Comparison of ENCODE assay signal across 8 cellular contexts in the genomic region with DNA sequence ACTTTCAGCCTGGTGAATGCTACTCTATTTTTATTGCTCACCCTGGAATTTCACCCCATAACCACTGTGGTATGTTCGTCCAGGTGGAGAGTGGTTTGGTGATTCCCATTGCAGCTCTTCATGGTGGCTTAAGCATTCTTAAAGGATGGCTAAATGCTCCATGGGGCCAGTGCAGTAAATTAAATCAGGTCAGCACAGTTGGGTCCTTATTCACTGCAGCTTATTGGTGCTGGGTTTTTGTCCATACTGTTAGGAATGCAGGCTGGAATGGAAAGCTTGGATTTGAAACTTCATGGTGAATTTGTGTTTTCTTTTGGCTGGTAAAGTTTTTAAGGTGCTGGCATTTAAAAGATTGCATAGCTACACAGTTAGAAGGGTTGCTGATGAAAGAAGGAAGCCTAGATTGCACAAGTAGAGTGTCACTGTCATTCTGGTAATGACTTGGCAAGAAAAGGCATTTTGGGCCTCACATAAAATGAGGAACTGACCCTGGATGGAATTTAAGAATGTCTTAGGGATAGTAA. TPM values are rescaled to one million over a fixed set of nuclear protein-coding genes. Genes with fewer than 3 reads are reported as not detected.
DNase-seq lines count a peak whose midpoint lies in the region; ATAC-seq, FAIRE-seq and TF ChIP-seq lines count a peak whose summit lies in the region.

No MANE protein-coding gene starts in this region.

- H3K9ac ChIP-seq in K562 (ENCODE audit: insufficient read depth in 1 of 2, low read depth in 2 of 2, low read length in 2 of 2) = no peak overlapping the region

- DNase-seq in Ammon's horn (ENCODE audit: low spot score) (peak; percentile 46), HS-27A (ENCODE audit: low read depth) (peak; percentile 85), K562 (ENCODE audit: extremely low read depth in 1 of 4, low spot score in 3 of 4) (peak in 2 of 4 experiments; percentile 5 to 18), osteoblast (ENCODE audit: insufficient read length, low spot score, missing footprints) (peak; percentile 67), DMS 273 treated with DMSO at 0.1 percent for 48 hours (lab: John Stamatoyannopoulos, UW) (no peak), stomach (no peak)
- no peak for DNase-seq in activated CD4-positive, alpha-beta T cell treated with anti-CD3 and anti-CD28 coated beads, Interleukin-2, amount 50 U/mL, for 1 hour

- peak overlapping the region; percentile 39; the same call in 2 of the 3 replicates for H3K27ac ChIP-seq in K562 (ENCODE audit: extremely low read depth, low read depth, low read length)
- peak overlapping the region; percentile 51 for H3K27ac ChIP-seq in osteoblast (ENCODE audit: low read depth, low read length)
- H3K27ac ChIP-seq in stomach = peak overlapping the region in 2 of 5 donors; percentile 49 to 52

- CTCF ChIA-PET in K562 (lab: Yijun Ruan, JAX; ENCODE audit: low intra/inter-chr PET ratio) = no interaction called here

- no peaks in the 10 kb centered on the region for H4K20me1 ChIP-seq in K562 (replicated peaks; ENCODE audit: control insufficient read depth, insufficient read depth, low read length)
- peaks cover under 1% of the 10 kb centered on the region for H4K20me1 ChIP-seq in osteoblast (ENCODE audit: insufficient read depth, low read length)

- intact Hi-C loops in K562 (cut with micrococcal nuclease) = no loop called here
- intact Hi-C loops in stomach (cut with DNase I; ENCODE audit: low total_unique reads) = no loop called here

- BruUV-seq in K562 (replicated peaks; lab: Mats Ljungman, UMichigan) = no TSS peak

- TF ChIP-seq EP300 in K562 (IDR thresholded peaks at IDR 0.05; ENCODE audit: low read length) (no peak), stomach (IDR thresholded peaks at IDR 0.05) (no peak)

- H3K4me3 ChIP-seq in K562 = no peak overlapping the region
- no peak overlapping the region for H3K4me3 ChIP-seq in osteoblast (ENCODE audit: insufficient read depth, low read length)
- no peak overlapping the region for H3K4me3 ChIP-seq in stomach

- FAIRE-seq in K562 (lab: Jason Lieb, UNC) = no peak

- no peaks in the 10 kb centered on the region for H3K9me3 ChIP-seq in K562 (replicated peaks; ENCODE audit: control insufficient read depth, insufficient read depth, low read depth, low read length)
- no peaks in the 10 kb centered on the region for H3K9me3 ChIP-seq in osteoblast (ENCODE audit: low read depth, low read length)
- no peaks in the 10 kb centered on the region for H3K9me3 ChIP-seq in stomach

- TF ChIP-seq CTCF in K562 (IDR thresholded peaks at IDR 0.05 in 2 of 3, conservative IDR thresholded peaks at IDR 0.05 in 1 of 3; ENCODE audit: insufficient read depth in 2 of 3, low read depth in 1 of 3, low read length in 3 of 3) (no peak), osteoblast (IDR thresholded peaks at IDR 0.05; ENCODE audit: extremely low read depth, low read depth, low read length) (no peak), stomach (IDR thresholded peaks at IDR 0.05) (no peak)

- H3K9me1 ChIP-seq in K562 (ENCODE audit: control insufficient read depth, insufficient read depth, low read length) = no peaks in the 10 kb centered on the region

- no peaks in the 10 kb centered on the region for H3K36me3 ChIP-seq in K562 (ENCODE audit: control insufficient read depth, insufficient read depth, low read length)
- no peaks in the 10 kb centered on the region for H3K36me3 ChIP-seq in osteoblast (ENCODE audit: insufficient read depth, low read length)
- no peaks in the 10 kb centered on the region for H3K36me3 ChIP-seq in stomach

- ATAC-seq in GM21367 (IDR thresholded peaks at IDR 0.05; ENCODE audit: unreplicated experiment) = peak; percentile 86
- ATAC-seq in K562 = peak; percentile 79

- no peak for TF ChIP-seq RAD21 in K562 (CRISPR knock-in tag; conservative IDR thresholded peaks at IDR 0.05 in 1 of 2, IDR thresholded peaks at IDR 0.05 in 1 of 2)

- no peak overlapping the region for H2AFZ ChIP-seq in K562 (ENCODE audit: low read depth, low read length)
- H2AFZ ChIP-seq in osteoblast (ENCODE audit: low read length) = no peak overlapping the region

- 0% methylated on average over 1 of the region's 1 CpG for WGBS in K562 (ENCODE audit: insufficient coverage, low coverage, missing lambda C conversion rate)
- WGBS in stomach, 5 donors = 60 to 88% (median 80%) methylated on average over 1 of the region's 1 CpG

- H3K4me1 ChIP-seq in K562 (replicated peaks in 1 of 2; ENCODE audit: control insufficient read depth in 2 of 2, insufficient read depth in 2 of 2, low read length in 2 of 2) (no peaks in the 10 kb centered on the region; a peak in 1 of 5 replicates), osteoblast (ENCODE audit: insufficient read depth, low read length) (peaks cover 45% of the 10 kb centered on the region), stomach (peaks cover 10 to 71% (median 38%) of the 10 kb centered on the region in 4 donors)

- no peaks in the 10 kb centered on the region for H3K27me3 ChIP-seq in K562 (ENCODE audit: control insufficient read depth in 2 of 2, insufficient read depth in 2 of 2, low read length in 2 of 2)
- no peaks in the 10 kb centered on the region for H3K27me3 ChIP-seq in osteoblast (ENCODE audit: insufficient read depth, low read length)
- no peaks in the 10 kb centered on the region for H3K27me3 ChIP-seq in stomach

- in situ Hi-C loops in K562 (cut with MboI) = no loop called here

- TF ChIP-seq POLR2A in K562 (conservative IDR thresholded peaks at IDR 0.05) = no peak
- no peak for TF ChIP-seq POLR2A in stomach (IDR thresholded peaks at IDR 0.05)

- H3K4me2 ChIP-seq in K562 (ENCODE audit: insufficient read depth, low read length) (no peak overlapping the region), osteoblast (ENCODE audit: insufficient read depth, low read length) (peak overlapping the region; percentile 64)

- H3K79me2 ChIP-seq in K562 (ENCODE audit: control insufficient read depth, insufficient read depth, low read length) = no peaks in the 10 kb centered on the region
- peaks cover 38% of the 10 kb centered on the region for H3K79me2 ChIP-seq in osteoblast (ENCODE audit: insufficient read depth, low read length)

- POLR2A ChIA-PET in K562 (lab: Yijun Ruan, JAX) = no interaction called here

TF ChIP-seq in K562, 482 proteins besides CTCF, POLR2A, EP300 and RAD21 (continues in another document):
- TF ChIP-seq MAFK (IDR thresholded peaks at IDR 0.05; ENCODE audit: low read length) = peak; percentile 47; the same call in 1 of the 2 replicates
- TF ChIP-seq MAFF (IDR thresholded peaks at IDR 0.05; ENCODE audit: low read length) = peak; percentile 60
- TF ChIP-seq SPI1 (IDR thresholded peaks at IDR 0.05; ENCODE audit: borderline replicate concordance, low read depth, low read length) = peak; percentile 85
- no peak for TF ChIP-seq ZNF561 (CRISPR knock-in tag; conservative IDR thresholded peaks at IDR 0.05)
- peak; percentile 43; the same call in 1 of the 2 replicates for TF ChIP-seq SMARCA4 (IDR thresholded peaks at IDR 0.05)
- peak; percentile 37; the same call in 1 of the 2 replicates for TF ChIP-seq ZNF316 (IDR thresholded peaks at IDR 0.05)
- TF ChIP-seq MXI1 (IDR thresholded peaks at IDR 0.05; ENCODE audit: low read depth, low read length) = no peak
- TF ChIP-seq, protein P1, sequence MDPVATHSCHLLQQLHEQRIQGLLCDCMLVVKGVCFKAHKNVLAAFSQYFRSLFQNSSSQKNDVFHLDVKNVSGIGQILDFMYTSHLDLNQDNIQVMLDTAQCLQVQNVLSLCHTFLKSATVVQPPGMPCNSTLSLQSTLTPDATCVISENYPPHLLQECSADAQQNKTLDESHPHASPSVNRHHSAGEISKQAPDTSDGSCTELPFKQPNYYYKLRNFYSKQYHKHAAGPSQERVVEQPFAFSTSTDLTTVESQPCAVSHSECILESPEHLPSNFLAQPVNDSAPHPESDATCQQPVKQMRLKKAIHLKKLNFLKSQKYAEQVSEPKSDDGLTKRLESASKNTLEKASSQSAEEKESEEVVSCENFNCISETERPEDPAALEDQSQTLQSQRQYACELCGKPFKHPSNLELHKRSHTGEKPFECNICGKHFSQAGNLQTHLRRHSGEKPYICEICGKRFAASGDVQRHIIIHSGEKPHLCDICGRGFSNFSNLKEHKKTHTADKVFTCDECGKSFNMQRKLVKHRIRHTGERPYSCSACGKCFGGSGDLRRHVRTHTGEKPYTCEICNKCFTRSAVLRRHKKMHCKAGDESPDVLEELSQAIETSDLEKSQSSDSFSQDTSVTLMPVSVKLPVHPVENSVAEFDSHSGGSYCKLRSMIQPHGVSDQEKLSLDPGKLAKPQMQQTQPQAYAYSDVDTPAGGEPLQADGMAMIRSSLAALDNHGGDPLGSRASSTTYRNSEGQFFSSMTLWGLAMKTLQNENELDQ (CRISPR knock-in tag; IDR thresholded peaks at IDR 0.05; ENCODE audit: borderline replicate concordance) = no peak
- TF ChIP-seq LCOR (CRISPR knock-in tag; IDR thresholded peaks at IDR 0.05) = peak; percentile 72; the same call in 1 of the 2 replicates
- no peak for TF ChIP-seq SLC30A9 (CRISPR knock-in tag; IDR thresholded peaks at IDR 0.05)
- TF ChIP-seq DIDO1 (tag; IDR thresholded peaks at IDR 0.05; ENCODE audit: low read depth) = no peak
- TF ChIP-seq C11orf30 (IDR thresholded peaks at IDR 0.05; ENCODE audit: low read depth) = peak; percentile 55
- TF ChIP-seq NFE2L1 (tag; IDR thresholded peaks at IDR 0.05; ENCODE audit: borderline replicate concordance, low read depth) = peak; percentile 12; the same call in 1 of the 2 replicates
- TF ChIP-seq ARID1B (IDR thresholded peaks at IDR 0.05) = peak; percentile 30; the same call in 1 of the 2 replicates

RNA-seq across cellular contexts. Expression of gene TLE4, which starts 39.4 kb away (rescaled TPM):
- 5.7 and 13.1 TPM in 2 replicates for total RNA-seq in K562 (2011; cell fraction: chromatin; rRNA removed; ENCODE audit: low replicate concordance)
- 4.3 and 5.5 TPM in 2 replicates for total RNA-seq in K562 (2011; cell fraction: nucleolus; rRNA removed)
- total RNA-seq in K562 (2011; cell fraction: nucleoplasm; rRNA removed) = 6.5 and 10.8 TPM in 2 replicates
- total RNA-seq in K562 (2014; rRNA removed) (6.3 and 6.4 TPM in 2 replicates), K562 (2014; rRNA removed; fragmentation: Illumina TruSeq; extraction: Trizol) (5.0 and 5.7 TPM in 2 replicates), K562 (2015; rRNA removed; fragmentation: Illumina TruSeq; extraction: Trizol) (4.9 and 5.3 TPM in 2 replicates), K562 (2021) (8.2 and 8.8 TPM in 2 replicates), osteoblast (49.2 and 62.2 TPM in 2 replicates), stomach (10 to 100 TPM; 18.5 to 85.2 (median 42.0) TPM)
- polyA plus RNA-seq in K562 (2011; rRNA removed) (2.0 and 10.7 TPM in 2 replicates), K562 (2014; fragmentation: Illumina TruSeq; extraction: Trizol) (5.7 and 6.9 TPM in 2 replicates), K562 (2014; fragmentation: Nextera tagmentation; extraction: Ambion mirVana) (1 to 10 TPM; 1.1 TPM), K562 (2014; rRNA removed) (2.9 and 5.8 TPM in 2 replicates), stomach (10 to 100 TPM in 1 of 3 donors, 1 to 10 TPM in 2; 6.2 to 12.4 (median 7.2) TPM)
- polyA plus RNA-seq in K562 (2011; cell fraction: cytosol; rRNA removed) = 1.8 and 11.9 TPM in 2 replicates
- polyA plus RNA-seq in K562 (2011; cell fraction: nucleus; rRNA removed) = 3.7 and 14.9 TPM in 2 replicates
- 4.7 and 5.0 TPM in 2 replicates for polyA plus RNA-seq in K562 (2012)
- polyA minus RNA-seq in K562 (2011; rRNA and poly(A)+ RNA removed) = 6.6 and 25.5 TPM in 2 replicates
- polyA minus RNA-seq in K562 (2011; cell fraction: cytosol; rRNA and poly(A)+ RNA removed) = 7.7 and 17.7 TPM in 2 replicates
- polyA minus RNA-seq in K562 (2011; cell fraction: nucleus; rRNA and poly(A)+ RNA removed) = 5.4 and 56.3 TPM in 2 replicates

Comparison
In these comparisons a context has a peak if more than half of its experiments do, and no peak if none do; other contexts are left out.
1. DNase-seq: peak in Ammon's horn (single experiment), HS-27A (single experiment) and osteoblast (single experiment); none in activated CD4-positive, alpha-beta T cell treated with anti-CD3 and anti-CD28 coated beads, Interleukin-2, amount 50 U/mL, for 1 hour (single experiment), DMS 273 treated with DMSO at 0.1 percent for 48 hours (single experiment) and stomach (single experiment).